13 cellular contexts compared by ENCODE assay signal in the genomic region with DNA sequence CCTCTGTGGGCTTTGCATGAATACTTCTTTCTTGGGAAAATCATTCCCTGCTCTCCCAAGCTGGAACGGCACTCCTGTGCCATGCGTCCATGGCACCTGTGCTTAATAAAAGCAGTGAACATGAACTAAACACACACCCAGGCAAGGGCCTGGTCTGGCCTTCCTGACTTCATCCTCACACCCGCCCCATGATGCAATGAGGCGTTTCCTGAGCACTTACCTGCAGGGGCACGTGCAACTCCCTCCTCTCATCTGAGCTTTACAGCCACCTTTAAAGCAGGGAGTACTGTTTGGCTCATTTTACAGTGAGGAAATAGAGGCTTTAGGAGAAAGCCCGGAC.
DNase-seq lines count a peak whose midpoint lies in the region; ATAC-seq and TF ChIP-seq lines count a peak whose summit lies in the region.
"Had no signal": no experiment of that assay in that cellular context is flagged by ENCODE, and none has a peak within 500 bp of the region (broad histone marks: within the 10 kb centered on the region; RNA-seq: fewer than 3 reads in every experiment).

No MANE protein-coding gene starts in this region.

- no peak for DNase-seq in T-helper 1 cell
- peak; percentile 36 for DNase-seq in NCI-H345 treated with DMSO at 0.1 percent for 48 hours (lab: John Stamatoyannopoulos, UW; ENCODE audit: unreplicated experiment)
- peak; percentile 92 for DNase-seq in epithelial cell of esophagus (ENCODE audit: low read depth)
- DNase-seq in renal cortical epithelial cell (ENCODE audit: low read depth): peak; percentile 34
- no peak for DNase-seq in AML-193 (lab: John Stamatoyannopoulos, UW)
- DNase-seq: ACHN; activated CD4-positive, alpha-beta T cell treated with anti-CD3 and anti-CD28 coated beads, Interleukin-2, amount 50 U/mL, for 1 hour; KBM-7; NCI-H446 treated with DMSO at 0.1 percent for 48 hours had no signal

- peak overlapping the region; percentile 82 for H3K27ac Mint-ChIP-seq in T-helper 1 cell treated with Interleukin-12 subunit alpha and Interleukin-12 subunit beta and Interleukin-4 antibody, amounts not matched to agents 30 μg/mL and 1 μg/mL, for 36 hours

- no peaks in the 10 kb centered on the region for H3K27me3 Mint-ChIP-seq in T-helper 1 cell treated with Interleukin-12 subunit alpha and Interleukin-12 subunit beta and Interleukin-4 antibody, amounts not matched to agents 30 μg/mL and 1 μg/mL, for 36 hours (ENCODE audit: low read depth)

- H3K4me1 Mint-ChIP-seq in T-helper 1 cell treated with Interleukin-12 subunit alpha and Interleukin-12 subunit beta and Interleukin-4 antibody, amounts not matched to agents 30 μg/mL and 1 μg/mL, for 36 hours (ENCODE audit: low read depth): peaks cover 80% of the 10 kb centered on the region

- no peak for TF ChIP-seq CTCF in epithelial cell of esophagus (IDR thresholded peaks at IDR 0.05; ENCODE audit: insufficient read depth, low read depth, low read length, missing control alignments)

- peaks cover 15% of the 10 kb centered on the region for H3K36me3 Mint-ChIP-seq in T-helper 1 cell treated with Interleukin-12 subunit alpha and Interleukin-12 subunit beta and Interleukin-4 antibody, amounts not matched to agents 30 μg/mL and 1 μg/mL, for 36 hours (ENCODE audit: low read depth)

- H3K4me3 ChIP-seq in epithelial cell of esophagus (ENCODE audit: low read length): no peak overlapping the region
- H3K4me3 ChIP-seq: SJSA1 had no signal

- H3K9me3 Mint-ChIP-seq in T-helper 1 cell treated with Interleukin-12 subunit alpha and Interleukin-12 subunit beta and Interleukin-4 antibody, amounts not matched to agents 30 μg/mL and 1 μg/mL, for 36 hours: no peaks in the 10 kb centered on the region

- no peak for ATAC-seq in HG03196 (IDR thresholded peaks at IDR 0.05; ENCODE audit: unreplicated experiment)
- ATAC-seq in HG03095 (IDR thresholded peaks at IDR 0.05; ENCODE audit: unreplicated experiment): no peak

- no peak overlapping the region for H3K4me3 Mint-ChIP-seq in T-helper 1 cell treated with Interleukin-12 subunit alpha and Interleukin-12 subunit beta and Interleukin-4 antibody, amounts not matched to agents 30 μg/mL and 1 μg/mL, for 36 hours

Comparison
In these comparisons a context has a peak if more than half of its experiments do, and no peak if none do; other contexts are left out.
1. DNase-seq: peak in NCI-H345 treated with DMSO at 0.1 percent for 48 hours (single experiment), epithelial cell of esophagus (single experiment) and renal cortical epithelial cell (single experiment); none in T-helper 1 cell (0 of 5) and AML-193 (0 of 2).